Comparison of ENCODE assay signal across 24 cellular contexts in the genomic region with DNA sequence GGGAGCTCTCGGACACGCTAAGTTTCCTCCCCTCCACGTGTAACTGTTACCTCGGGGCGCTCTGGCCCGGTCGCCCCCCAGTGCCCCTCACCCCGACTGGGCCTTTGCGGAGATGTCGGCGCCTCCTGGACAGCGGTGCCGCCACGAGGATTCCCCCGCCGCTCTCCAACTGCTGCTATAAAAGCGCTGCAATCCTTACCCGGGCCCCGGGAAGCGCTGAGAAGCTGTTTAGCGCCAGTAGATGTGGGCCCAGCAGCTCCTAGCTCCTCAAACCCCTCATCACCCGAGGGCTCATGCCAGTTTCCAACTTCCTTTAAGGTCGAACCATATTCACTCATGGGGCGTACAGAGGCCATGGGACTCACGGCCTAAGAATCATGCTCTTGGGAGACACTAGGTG. TPM values are rescaled to one million over a fixed set of nuclear protein-coding genes. Genes with fewer than 3 reads are reported as not detected.
DNase-seq lines count a peak whose midpoint lies in the region; ATAC-seq and TF ChIP-seq lines count a peak whose summit lies in the region.
"Had no signal": no experiment of that assay in that cellular context is flagged by ENCODE, and none has a peak within 500 bp of the region (broad histone marks: within the 10 kb centered on the region; RNA-seq: fewer than 3 reads in every experiment).

No MANE protein-coding gene starts in this region.

- H4K20me1 ChIP-seq in neural cell (ENCODE audit: insufficient read depth) = no peaks in the 10 kb centered on the region

- no peak overlapping the region for H3K4me3 Mint-ChIP-seq in T-helper 1 cell treated with Interleukin-12 subunit alpha and Interleukin-12 subunit beta and Interleukin-4 antibody, amounts not matched to agents 30 μg/mL and 1 μg/mL, for 36 hours
- H3K4me3 Mint-ChIP-seq: activated CD4-positive, alpha-beta T cell treated with anti-CD3 and anti-CD28 coated beads for 36 hours; activated naive CD4-positive, alpha-beta T cell treated with anti-CD3 and anti-CD28 coated beads for 36 hours had no signal

- intact Hi-C loops in esophagus muscularis mucosa (cut with DNase I) (no loop called here), tibial artery (cut with DNase I; ENCODE audit: low total_unique reads) (no loop called here)

- no peak overlapping the region for H3K9ac ChIP-seq in neural cell (ENCODE audit: low read length)

- TF ChIP-seq RAD21 in neural cell (conservative IDR thresholded peaks at IDR 0.05) = no peak

- TF ChIP-seq CTCF in esophagus muscularis mucosa (IDR thresholded peaks at IDR 0.05) (no peak), neural cell (IDR thresholded peaks at IDR 0.05; ENCODE audit: poor library complexity, severe bottlenecking) (no peak), tibial artery (IDR thresholded peaks at IDR 0.05) (no peak)

- peaks cover 81% of the 10 kb centered on the region for H3K27me3 Mint-ChIP-seq in T-helper 1 cell treated with Interleukin-12 subunit alpha and Interleukin-12 subunit beta and Interleukin-4 antibody, amounts not matched to agents 30 μg/mL and 1 μg/mL, for 36 hours (ENCODE audit: low read depth)

- H3K9me3 ChIP-seq in esophagus muscularis mucosa (no peaks in the 10 kb centered on the region), neural cell (ENCODE audit: low read length) (no peaks in the 10 kb centered on the region), tibial artery (no peaks in the 10 kb centered on the region)
- H3K9me3 ChIP-seq: tibial nerve had no signal

- no peak for TF ChIP-seq POLR2A in esophagus muscularis mucosa (IDR thresholded peaks at IDR 0.05; ENCODE audit: low read depth)

- no peak overlapping the region for H3K4me2 ChIP-seq in neural cell (ENCODE audit: low read length)

- H3K4me1 ChIP-seq in esophagus muscularis mucosa (peaks cover 38 to 51% (median 46%) of the 10 kb centered on the region in 4 donors), tibial artery (peaks cover 0 to 44% (median 36%) of the 10 kb centered on the region in 4 donors)

- WGBS in esophagus muscularis mucosa = 39% methylated on average over 10 of the region's 25 CpGs

- H3K4me1 Mint-ChIP-seq in T-helper 1 cell treated with Interleukin-12 subunit alpha and Interleukin-12 subunit beta and Interleukin-4 antibody, amounts not matched to agents 30 μg/mL and 1 μg/mL, for 36 hours (ENCODE audit: low read depth) = no peaks in the 10 kb centered on the region

- no peaks in the 10 kb centered on the region for H3K79me2 ChIP-seq in neural cell (replicated peaks; ENCODE audit: insufficient read depth, low read length)

- H3K27ac Mint-ChIP-seq in T-helper 1 cell treated with Interleukin-12 subunit alpha and Interleukin-12 subunit beta and Interleukin-4 antibody, amounts not matched to agents 30 μg/mL and 1 μg/mL, for 36 hours = peak overlapping the region; percentile 52
- H3K27ac Mint-ChIP-seq: activated CD4-positive, alpha-beta T cell treated with anti-CD3 and anti-CD28 coated beads for 36 hours; activated naive CD4-positive, alpha-beta T cell treated with anti-CD3 and anti-CD28 coated beads for 36 hours; CD14-positive monocyte; naive thymus-derived CD4-positive, alpha-beta T cell had no signal

- H2AFZ ChIP-seq in neural cell (ENCODE audit: low read depth, low read length) = no peak overlapping the region

- no peak for TF ChIP-seq EP300 in esophagus muscularis mucosa (IDR thresholded peaks at IDR 0.05)
- TF ChIP-seq EP300 in neural cell (conservative IDR thresholded peaks at IDR 0.05; ENCODE audit: poor library complexity, severe bottlenecking) = no peak

- H3K9me2 ChIP-seq in neural cell (ENCODE audit: insufficient read depth, low read length) = no peaks in the 10 kb centered on the region

- H3K27ac ChIP-seq in esophagus muscularis mucosa (replicated peaks in 1 of 4) = no peak overlapping the region
- no peak overlapping the region for H3K27ac ChIP-seq in neural cell (ENCODE audit: low read length)
- H3K27ac ChIP-seq in tibial artery = no peak overlapping the region
- H3K27ac ChIP-seq: 22Rv1 had no signal

- H3K27me3 ChIP-seq in esophagus muscularis mucosa (peaks cover 7 to 72% (median 50%) of the 10 kb centered on the region in 4 donors), neural cell (ENCODE audit: insufficient read depth, low read depth, low read length) (peaks cover 83% of the 10 kb centered on the region), tibial artery (peaks cover 0 to 58% of the 10 kb centered on the region in 2 donors)

- no peak for ATAC-seq in HG03025 (IDR thresholded peaks at IDR 0.05; ENCODE audit: low FRiP score, unreplicated experiment)
- ATAC-seq: activated CD4-positive, alpha-beta T cell treated with anti-CD3 and anti-CD28 coated beads for 36 hours; naive thymus-derived CD4-positive, alpha-beta T cell had no signal

- H3F3A ChIP-seq in neural cell (ENCODE audit: insufficient read depth, low read length, poor library complexity, severe bottlenecking) = no peaks in the 10 kb centered on the region

- DNase-seq in T-helper 1 cell (no peak), esophagus muscularis mucosa (ENCODE audit: extremely low spot score) (peak; percentile 62), tibial artery (no peak), activated T-cell treated with anti-CD3 and anti-CD28 coated beads for 4 hours (no peak)
- DNase-seq in stimulated activated CD4-positive, alpha-beta T cell treated with anti-CD3 and anti-CD28 coated beads, Interleukin-4, amount 100 ng/mL, for 24 hours = no peak
- DNase-seq: activated CD4-positive, alpha-beta T cell treated with anti-CD3 and anti-CD28 coated beads for 36 hours; activated CD8-positive, alpha-beta memory T cell treated with anti-CD3 and anti-CD28 coated beads, Interleukin-2, amount 50 U/mL, for 48 hours; activated naive CD4-positive, alpha-beta T cell treated with anti-CD3 and anti-CD28 coated beads for 36 hours; effector CD4-positive, alpha-beta T cell; hypothalamus; IMR-90; naive thymus-derived CD4-positive, alpha-beta T cell; NCI-H2029; NCI-H510A; SIG-M5; stimulated activated CD4-positive, alpha-beta T cell treated with anti-CD3 and anti-CD28 coated beads, Interleukin-1b, Interleukin-23, amount 100 ng/mL, for 48 hours; T-helper 9 cell had no signal

- H3K36me3 ChIP-seq in esophagus muscularis mucosa = no peaks in the 10 kb centered on the region
- H3K36me3 ChIP-seq in neural cell (ENCODE audit: insufficient read depth, low read length) = no peaks in the 10 kb centered on the region
- no peaks in the 10 kb centered on the region for H3K36me3 ChIP-seq in tibial artery
- H3K36me3 ChIP-seq: tibial nerve had no signal

- no peaks in the 10 kb centered on the region for H3K36me3 Mint-ChIP-seq in T-helper 1 cell treated with Interleukin-12 subunit alpha and Interleukin-12 subunit beta and Interleukin-4 antibody, amounts not matched to agents 30 μg/mL and 1 μg/mL, for 36 hours (ENCODE audit: low read depth)
- H3K36me3 Mint-ChIP-seq: CD14-positive monocyte; naive thymus-derived CD4-positive, alpha-beta T cell had no signal

- H3K9me3 Mint-ChIP-seq in T-helper 1 cell treated with Interleukin-12 subunit alpha and Interleukin-12 subunit beta and Interleukin-4 antibody, amounts not matched to agents 30 μg/mL and 1 μg/mL, for 36 hours = no peaks in the 10 kb centered on the region
- H3K9me3 Mint-ChIP-seq: activated naive CD4-positive, alpha-beta T cell treated with anti-CD3 and anti-CD28 coated beads for 36 hours had no signal

- H3K4me3 ChIP-seq in esophagus muscularis mucosa (peak overlapping the region; percentile 49 to 58 (median 52)), neural cell (ENCODE audit: low read length) (peak overlapping the region; percentile 60), tibial artery (peak overlapping the region; percentile 40 to 53)

TF ChIP-seq in neural cell, 6 proteins besides CTCF, POLR2A, EP300 and RAD21:
- TF ChIP-seq, protein P1, sequence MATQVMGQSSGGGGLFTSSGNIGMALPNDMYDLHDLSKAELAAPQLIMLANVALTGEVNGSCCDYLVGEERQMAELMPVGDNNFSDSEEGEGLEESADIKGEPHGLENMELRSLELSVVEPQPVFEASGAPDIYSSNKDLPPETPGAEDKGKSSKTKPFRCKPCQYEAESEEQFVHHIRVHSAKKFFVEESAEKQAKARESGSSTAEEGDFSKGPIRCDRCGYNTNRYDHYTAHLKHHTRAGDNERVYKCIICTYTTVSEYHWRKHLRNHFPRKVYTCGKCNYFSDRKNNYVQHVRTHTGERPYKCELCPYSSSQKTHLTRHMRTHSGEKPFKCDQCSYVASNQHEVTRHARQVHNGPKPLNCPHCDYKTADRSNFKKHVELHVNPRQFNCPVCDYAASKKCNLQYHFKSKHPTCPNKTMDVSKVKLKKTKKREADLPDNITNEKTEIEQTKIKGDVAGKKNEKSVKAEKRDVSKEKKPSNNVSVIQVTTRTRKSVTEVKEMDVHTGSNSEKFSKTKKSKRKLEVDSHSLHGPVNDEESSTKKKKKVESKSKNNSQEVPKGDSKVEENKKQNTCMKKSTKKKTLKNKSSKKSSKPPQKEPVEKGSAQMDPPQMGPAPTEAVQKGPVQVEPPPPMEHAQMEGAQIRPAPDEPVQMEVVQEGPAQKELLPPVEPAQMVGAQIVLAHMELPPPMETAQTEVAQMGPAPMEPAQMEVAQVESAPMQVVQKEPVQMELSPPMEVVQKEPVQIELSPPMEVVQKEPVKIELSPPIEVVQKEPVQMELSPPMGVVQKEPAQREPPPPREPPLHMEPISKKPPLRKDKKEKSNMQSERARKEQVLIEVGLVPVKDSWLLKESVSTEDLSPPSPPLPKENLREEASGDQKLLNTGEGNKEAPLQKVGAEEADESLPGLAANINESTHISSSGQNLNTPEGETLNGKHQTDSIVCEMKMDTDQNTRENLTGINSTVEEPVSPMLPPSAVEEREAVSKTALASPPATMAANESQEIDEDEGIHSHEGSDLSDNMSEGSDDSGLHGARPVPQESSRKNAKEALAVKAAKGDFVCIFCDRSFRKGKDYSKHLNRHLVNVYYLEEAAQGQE (IDR thresholded peaks at IDR 0.05; ENCODE audit: borderline replicate concordance) = no peak
- TF ChIP-seq POLR2AphosphoS5 (IDR thresholded peaks at IDR 0.05) (no peak), MXI1 (conservative IDR thresholded peaks at IDR 0.05; ENCODE audit: poor library complexity, severe bottlenecking) (no peak), TAF1 (IDR thresholded peaks at IDR 0.05; ENCODE audit: low read depth) (no peak), SMC3 (conservative IDR thresholded peaks at IDR 0.05; ENCODE audit: poor library complexity) (no peak), EZH2 (IDR thresholded peaks at IDR 0.05; ENCODE audit: borderline replicate concordance, insufficient read depth, low read length, poor library complexity, severe bottlenecking) (no peak)

RNA-seq across cellular contexts. Expression of a gene that starts 0.4 kb away (rescaled TPM):
- under 1 TPM in 3 of 4 donors, not detected in 1; 0.32 to 0.98 (median 0.33) TPM for total RNA-seq in esophagus muscularis mucosa
- polyA plus RNA-seq in neural cell = 0.47 and 0.52 TPM in 2 replicates
- polyA minus RNA-seq in neural cell = 0.69 TPM in 1 of 2 replicates, not detected in the other
- total RNA-seq: activated CD4-positive, alpha-beta T cell treated with anti-CD3 and anti-CD28 coated beads for 36 hours; activated naive CD4-positive, alpha-beta T cell treated with anti-CD3 and anti-CD28 coated beads for 36 hours; IMR-90; naive thymus-derived CD4-positive, alpha-beta T cell; renal cortical epithelial cell had no signal
- polyA plus RNA-seq: CD14-positive monocyte; IMR-90; naive thymus-derived CD4-positive, alpha-beta T cell had no signal
